9 cellular contexts compared by ENCODE assay signal in genomic region chr17:67421869-67422273, GRCh38. TPM values are rescaled to one million over a fixed set of nuclear protein-coding genes. Genes with fewer than 3 reads are reported as not detected.
A peak's percentile ranks its signal among the peaks of the same experiment; 100 is the strongest.
DNase-seq lines count a peak whose midpoint lies in the region; ATAC-seq and TF ChIP-seq lines count a peak whose summit lies in the region.
"Had no signal": no experiment of that assay in that cellular context is flagged by ENCODE, and none has a peak within 500 bp of the region (broad histone marks: within the 10 kb centered on the region; RNA-seq: fewer than 3 reads in every experiment).

No MANE protein-coding gene starts in this region.

- H3K4me1 ChIP-seq in H9 (ENCODE audit: insufficient read depth, low read length) (peaks cover 7% of the 10 kb centered on the region; the same call in 1 of the 2 replicates), RWPE2 (ENCODE audit: insufficient read depth, poor library complexity, severe bottlenecking) (peaks cover 67% of the 10 kb centered on the region), lung (ENCODE audit: control insufficient read depth in 2 of 2, insufficient read depth in 2 of 2, low read length in 2 of 2) (peaks cover 7 to 9% of the 10 kb centered on the region in 2 donors), vagina (peaks cover 22% of the 10 kb centered on the region)
- H3K4me1 ChIP-seq: uterus had no signal

- ATAC-seq in RWPE2 (ENCODE audit: low read depth) (peak; percentile 84), lung (ENCODE audit: insufficient read depth, low FRiP score) (peak; percentile 67), HG02840 (IDR thresholded peaks at IDR 0.05; ENCODE audit: low FRiP score, unreplicated experiment) (no peak), GM21723 (IDR thresholded peaks at IDR 0.05; ENCODE audit: unreplicated experiment) (no peak)

- H4K8ac ChIP-seq in H9 (replicated peaks; ENCODE audit: insufficient read length, low read depth, low read length) = no peak overlapping the region

- H3K27me3 ChIP-seq in H9 (ENCODE audit: insufficient read depth, low read length) (no peaks in the 10 kb centered on the region), RWPE2 (ENCODE audit: insufficient read depth, poor library complexity, severe bottlenecking) (no peaks in the 10 kb centered on the region), lung (ENCODE audit: control insufficient read depth, insufficient read depth) (no peaks in the 10 kb centered on the region), vagina (no peaks in the 10 kb centered on the region)
- H3K27me3 ChIP-seq: uterus had no signal

- TF ChIP-seq CTCF in H9 (conservative IDR thresholded peaks at IDR 0.05) (no peak), RWPE2 (IDR thresholded peaks at IDR 0.05; ENCODE audit: poor library complexity, severe bottlenecking) (no peak), astrocyte of the cerebellum (IDR thresholded peaks at IDR 0.05; ENCODE audit: low read depth, low read length, missing control alignments) (no peak), lung (IDR thresholded peaks at IDR 0.05; ENCODE audit: control extremely low read depth, extremely low read depth) (no peak), vagina (IDR thresholded peaks at IDR 0.05) (no peak)

- no peak overlapping the region for H2BK20ac ChIP-seq in H9 (ENCODE audit: low read depth, low read length, poor library complexity, severe bottlenecking)

- no peak overlapping the region for H2BK120ac ChIP-seq in H9 (ENCODE audit: low read depth, low read length, poor library complexity, severe bottlenecking)

- no CpG with 5 or more reads among the region's 3 CpGs for WGBS in H9 (ENCODE audit: extremely low coverage, insufficient read length, low lambda C conversion rate)
- WGBS in lung, 2 donors = 14 to 29% methylated on average over 3 of the region's 3 CpGs

- no peak overlapping the region for H3K9ac ChIP-seq in H9 (ENCODE audit: extremely low read depth, insufficient read length, low read length)

- no peak for TF ChIP-seq POLR2A in vagina (IDR thresholded peaks at IDR 0.05)

- no peaks in the 10 kb centered on the region for H3K23me2 ChIP-seq in H9 (ENCODE audit: insufficient read length, low read depth, low read length, poor library complexity, severe bottlenecking)

- no peaks in the 10 kb centered on the region for H4K20me1 ChIP-seq in H9 (ENCODE audit: control insufficient read depth, insufficient read depth, insufficient read length)

- no peak overlapping the region for H3K18ac ChIP-seq in H9 (ENCODE audit: insufficient read length, low read depth, low read length)

- intact Hi-C loops in vagina (cut with DNase I) = no loop called here

- peaks cover 6% of the 10 kb centered on the region for H3K79me1 ChIP-seq in H9 (ENCODE audit: insufficient read depth, low read depth, low read length, poor library complexity, severe bottlenecking)

- no peak overlapping the region for H4K91ac ChIP-seq in H9 (ENCODE audit: insufficient read length, low read depth, low read length)

- no peaks in the 10 kb centered on the region for H3K9me3 Mint-ChIP-seq in H9

- H3K23ac ChIP-seq in H9 (ENCODE audit: insufficient read length, low read depth, low read length) = no peak overlapping the region

- H2BK15ac ChIP-seq in H9 (ENCODE audit: low read depth, low read length) = no peak overlapping the region

- H3K79me2 ChIP-seq in H9 (ENCODE audit: insufficient read depth, low read length) = peaks cover 3% of the 10 kb centered on the region; the same call in 1 of the 2 replicates

- no peak overlapping the region for H4K5ac ChIP-seq in H9 (ENCODE audit: insufficient read length, low read depth, low read length)

- no peak overlapping the region for H3K4ac ChIP-seq in H9 (ENCODE audit: low read depth, low read length)

- no peak for DNase-seq in H9
- DNase-seq in RWPE2 (ENCODE audit: low spot score) = peak; percentile 76
- DNase-seq in astrocyte of the cerebellum (ENCODE audit: low read depth) = peak; percentile 48
- no peak for DNase-seq in lung (ENCODE audit: low spot score)
- no peak for DNase-seq in vagina (ENCODE audit: extremely low spot score in 2 of 2)
- no peak for DNase-seq in midbrain (lab: John Stamatoyannopoulos, UW)

- H3K27ac Mint-ChIP-seq in H9 = peak overlapping the region in 2 of 3 experiments; percentile 15 to 80; a peak in 3 of 7 replicates

- no peak overlapping the region for H2BK5ac ChIP-seq in H9 (ENCODE audit: insufficient read length, low read length)

- no peaks in the 10 kb centered on the region for H3K36me3 ChIP-seq in RWPE2 (ENCODE audit: low read depth)
- no peaks in the 10 kb centered on the region for H3K36me3 ChIP-seq in lung (ENCODE audit: control insufficient read depth in 2 of 2, insufficient read depth in 2 of 2, low read length in 2 of 2)
- no peaks in the 10 kb centered on the region for H3K36me3 ChIP-seq in vagina
- H3K36me3 ChIP-seq: uterus had no signal

- H3K27ac ChIP-seq in H9 (ENCODE audit: insufficient read length, low read depth, low read length) (no peak overlapping the region), RWPE2 (ENCODE audit: poor library complexity, severe bottlenecking) (peak overlapping the region; percentile 97), lung (ENCODE audit: low read depth in 1 of 2, low read length in 1 of 2) (peak overlapping the region; percentile 7 to 72), vagina (peak overlapping the region; percentile 41)

- no peak overlapping the region for H3K14ac ChIP-seq in H9 (ENCODE audit: insufficient read depth, low read length)

- in situ Hi-C loops in astrocyte of the cerebellum (cut with HindIII; ENCODE audit: low sequenced_read_pairs) = no loop called here

- H3K9me3 ChIP-seq in H9 (ENCODE audit: control insufficient read depth, low read depth, low read length) (no peaks in the 10 kb centered on the region), RWPE2 (ENCODE audit: severe bottlenecking) (no peaks in the 10 kb centered on the region), lung (ENCODE audit: control insufficient read depth in 2 of 2, insufficient read depth in 1 of 2, low read length in 1 of 2) (no peaks in the 10 kb centered on the region), vagina (no peaks in the 10 kb centered on the region)
- H3K9me3 ChIP-seq: uterus had no signal

- no peak overlapping the region for H3T11ph ChIP-seq in H9 (ENCODE audit: low read length)

- no peak overlapping the region for H2AK5ac ChIP-seq in H9 (ENCODE audit: insufficient read length, low read length)

- no peak overlapping the region for H3K56ac ChIP-seq in H9 (ENCODE audit: insufficient read length, low read depth, low read length)

- no peaks in the 10 kb centered on the region for H3K27me3 Mint-ChIP-seq in H9 (ENCODE audit: low read depth)

- H3K4me3 Mint-ChIP-seq in H9 = no peak overlapping the region

- H3K4me2 ChIP-seq in H9 (ENCODE audit: insufficient read depth, insufficient read length, low read length) = no peak overlapping the region

- H3K4me3 ChIP-seq in RWPE2 (ENCODE audit: severe bottlenecking) (no peak overlapping the region), astrocyte of the cerebellum (ENCODE audit: low read depth, low read length) (no peak overlapping the region), lung (no peak overlapping the region), vagina (no peak overlapping the region)
- H3K4me3 ChIP-seq: uterus had no signal

- no peak overlapping the region for H2BK12ac ChIP-seq in H9 (ENCODE audit: insufficient read length, low read depth, low read length)

- no peak overlapping the region for H2AFZ ChIP-seq in H9 (ENCODE audit: low read length)

- peaks cover 3 to 11% (median 6%) of the 10 kb centered on the region in 3 experiments; a peak in 6 of 7 replicates for H3K36me3 Mint-ChIP-seq in H9 (ENCODE audit: insufficient read depth in 1 of 3, low read depth in 3 of 3)

- peaks cover 24 to 29% of the 10 kb centered on the region in 2 experiments for H3K4me1 Mint-ChIP-seq in H9

RNA-seq across cellular contexts. Expression of gene PITPNC1, which starts 44.8 kb away (rescaled TPM):
- 37.5 and 39.1 TPM in 2 replicates for total RNA-seq in H9 (2021)
- total RNA-seq in lung = 10 to 100 TPM; 17.7 to 21.1 TPM
- 10 to 100 TPM in 1 of 2 donors, 1 to 10 TPM in 1; 8.0 to 12.8 TPM for polyA plus RNA-seq in lung
- 8.1 TPM for total RNA-seq in vagina

RNA-seq across cellular contexts. Expression of gene PSMD12, which starts 55.5 kb away (rescaled TPM):
- total RNA-seq in H9 (2021) (90.5 and 92.9 TPM in 2 replicates), lung (10 to 100 TPM; 43.4 to 47.8 TPM), vagina (26.0 TPM)
- 10 to 100 TPM; 27.3 to 31.0 TPM for polyA plus RNA-seq in lung

Comparison
In these comparisons a context has a peak if more than half of its experiments do, and no peak if none do; other contexts are left out.
1. DNase-seq: peak in RWPE2 (single experiment) and astrocyte of the cerebellum (single experiment); none in H9 (single experiment), lung (single experiment), vagina (0 of 2) and midbrain (single experiment).
2. ATAC-seq: peak in RWPE2 (single experiment) and lung (single experiment); none in HG02840 (single experiment) and GM21723 (single experiment).